Comparison of ENCODE assay signal across 1 cellular context in the genomic region with DNA sequence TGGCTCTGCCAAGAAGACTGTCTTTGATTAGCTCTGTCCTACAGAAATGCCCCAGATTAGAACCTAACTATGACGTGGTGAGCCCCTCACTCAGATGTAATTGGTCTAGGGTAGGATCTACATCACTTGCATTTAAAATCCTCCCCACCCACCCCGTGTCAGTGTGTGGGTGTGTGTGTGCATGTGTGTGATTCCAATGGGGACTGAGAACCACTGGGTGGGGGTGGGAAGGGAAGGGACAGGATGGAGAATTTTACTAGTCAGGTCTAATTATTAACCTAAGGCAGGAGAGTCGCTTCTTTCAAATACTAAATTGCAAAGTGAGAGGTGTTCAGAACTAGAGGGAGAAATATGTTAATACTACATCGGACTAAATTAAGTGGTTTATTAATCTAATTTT.
TF ChIP-seq lines count a peak whose summit lies in the region.

No MANE protein-coding gene starts in this region.

TF ChIP-seq in GM23338, 12 proteins besides CTCF, POLR2A, EP300 and RAD21:
- TF ChIP-seq STAT1 (IDR thresholded peaks at IDR 0.05; ENCODE audit: unreplicated experiment), result no peak
- TF ChIP-seq, protein P1, sequence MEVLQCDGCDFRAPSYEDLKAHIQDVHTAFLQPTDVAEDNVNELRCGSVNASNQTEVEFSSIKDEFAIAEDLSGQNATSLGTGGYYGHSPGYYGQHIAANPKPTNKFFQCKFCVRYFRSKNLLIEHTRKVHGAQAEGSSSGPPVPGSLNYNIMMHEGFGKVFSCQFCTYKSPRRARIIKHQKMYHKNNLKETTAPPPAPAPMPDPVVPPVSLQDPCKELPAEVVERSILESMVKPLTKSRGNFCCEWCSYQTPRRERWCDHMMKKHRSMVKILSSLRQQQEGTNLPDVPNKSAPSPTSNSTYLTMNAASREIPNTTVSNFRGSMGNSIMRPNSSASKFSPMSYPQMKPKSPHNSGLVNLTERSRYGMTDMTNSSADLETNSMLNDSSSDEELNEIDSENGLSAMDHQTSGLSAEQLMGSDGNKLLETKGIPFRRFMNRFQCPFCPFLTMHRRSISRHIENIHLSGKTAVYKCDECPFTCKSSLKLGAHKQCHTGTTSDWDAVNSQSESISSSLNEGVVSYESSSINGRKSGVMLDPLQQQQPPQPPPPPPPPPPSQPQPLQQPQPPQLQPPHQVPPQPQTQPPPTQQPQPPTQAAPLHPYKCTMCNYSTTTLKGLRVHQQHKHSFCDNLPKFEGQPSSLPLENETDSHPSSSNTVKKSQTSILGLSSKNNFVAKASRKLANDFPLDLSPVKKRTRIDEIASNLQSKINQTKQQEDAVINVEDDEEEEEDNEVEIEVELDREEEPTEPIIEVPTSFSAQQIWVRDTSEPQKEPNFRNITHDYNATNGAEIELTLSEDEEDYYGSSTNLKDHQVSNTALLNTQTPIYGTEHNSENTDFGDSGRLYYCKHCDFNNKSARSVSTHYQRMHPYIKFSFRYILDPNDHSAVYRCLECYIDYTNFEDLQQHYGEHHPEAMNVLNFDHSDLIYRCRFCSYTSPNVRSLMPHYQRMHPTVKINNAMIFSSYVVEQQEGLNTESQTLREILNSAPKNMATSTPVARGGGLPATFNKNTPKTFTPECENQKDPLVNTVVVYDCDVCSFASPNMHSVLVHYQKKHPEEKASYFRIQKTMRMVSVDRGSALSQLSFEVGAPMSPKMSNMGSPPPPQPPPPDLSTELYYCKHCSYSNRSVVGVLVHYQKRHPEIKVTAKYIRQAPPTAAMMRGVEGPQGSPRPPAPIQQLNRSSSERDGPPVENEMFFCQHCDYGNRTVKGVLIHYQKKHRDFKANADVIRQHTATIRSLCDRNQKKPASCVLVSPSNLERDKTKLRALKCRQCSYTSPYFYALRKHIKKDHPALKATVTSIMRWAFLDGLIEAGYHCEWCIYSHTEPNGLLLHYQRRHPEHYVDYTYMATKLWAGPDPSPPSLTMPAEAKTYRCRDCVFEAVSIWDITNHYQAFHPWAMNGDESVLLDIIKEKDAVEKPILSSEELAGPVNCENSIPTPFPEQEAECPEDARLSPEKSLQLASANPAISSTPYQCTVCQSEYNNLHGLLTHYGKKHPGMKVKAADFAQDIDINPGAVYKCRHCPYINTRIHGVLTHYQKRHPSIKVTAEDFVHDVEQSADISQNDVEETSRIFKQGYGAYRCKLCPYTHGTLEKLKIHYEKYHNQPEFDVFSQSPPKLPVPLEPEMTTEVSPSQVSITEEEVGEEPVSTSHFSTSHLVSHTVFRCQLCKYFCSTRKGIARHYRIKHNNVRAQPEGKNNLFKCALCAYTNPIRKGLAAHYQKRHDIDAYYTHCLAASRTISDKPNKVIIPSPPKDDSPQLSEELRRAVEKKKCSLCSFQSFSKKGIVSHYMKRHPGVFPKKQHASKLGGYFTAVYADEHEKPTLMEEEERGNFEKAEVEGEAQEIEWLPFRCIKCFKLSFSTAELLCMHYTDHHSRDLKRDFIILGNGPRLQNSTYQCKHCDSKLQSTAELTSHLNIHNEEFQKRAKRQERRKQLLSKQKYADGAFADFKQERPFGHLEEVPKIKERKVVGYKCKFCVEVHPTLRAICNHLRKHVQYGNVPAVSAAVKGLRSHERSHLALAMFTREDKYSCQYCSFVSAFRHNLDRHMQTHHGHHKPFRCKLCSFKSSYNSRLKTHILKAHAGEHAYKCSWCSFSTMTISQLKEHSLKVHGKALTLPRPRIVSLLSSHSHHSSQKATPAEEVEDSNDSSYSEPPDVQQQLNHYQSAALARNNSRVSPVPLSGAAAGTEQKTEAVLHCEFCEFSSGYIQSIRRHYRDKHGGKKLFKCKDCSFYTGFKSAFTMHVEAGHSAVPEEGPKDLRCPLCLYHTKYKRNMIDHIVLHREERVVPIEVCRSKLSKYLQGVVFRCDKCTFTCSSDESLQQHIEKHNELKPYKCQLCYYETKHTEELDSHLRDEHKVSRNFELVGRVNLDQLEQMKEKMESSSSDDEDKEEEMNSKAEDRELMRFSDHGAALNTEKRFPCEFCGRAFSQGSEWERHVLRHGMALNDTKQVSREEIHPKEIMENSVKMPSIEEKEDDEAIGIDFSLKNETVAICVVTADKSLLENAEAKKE (CRISPR knock-in tag; IDR thresholded peaks at IDR 0.05), result no peak
- TF ChIP-seq EZH2phosphoT487 (IDR thresholded peaks at IDR 0.05; ENCODE audit: unreplicated experiment), result no peak
